In the genomic region with DNA sequence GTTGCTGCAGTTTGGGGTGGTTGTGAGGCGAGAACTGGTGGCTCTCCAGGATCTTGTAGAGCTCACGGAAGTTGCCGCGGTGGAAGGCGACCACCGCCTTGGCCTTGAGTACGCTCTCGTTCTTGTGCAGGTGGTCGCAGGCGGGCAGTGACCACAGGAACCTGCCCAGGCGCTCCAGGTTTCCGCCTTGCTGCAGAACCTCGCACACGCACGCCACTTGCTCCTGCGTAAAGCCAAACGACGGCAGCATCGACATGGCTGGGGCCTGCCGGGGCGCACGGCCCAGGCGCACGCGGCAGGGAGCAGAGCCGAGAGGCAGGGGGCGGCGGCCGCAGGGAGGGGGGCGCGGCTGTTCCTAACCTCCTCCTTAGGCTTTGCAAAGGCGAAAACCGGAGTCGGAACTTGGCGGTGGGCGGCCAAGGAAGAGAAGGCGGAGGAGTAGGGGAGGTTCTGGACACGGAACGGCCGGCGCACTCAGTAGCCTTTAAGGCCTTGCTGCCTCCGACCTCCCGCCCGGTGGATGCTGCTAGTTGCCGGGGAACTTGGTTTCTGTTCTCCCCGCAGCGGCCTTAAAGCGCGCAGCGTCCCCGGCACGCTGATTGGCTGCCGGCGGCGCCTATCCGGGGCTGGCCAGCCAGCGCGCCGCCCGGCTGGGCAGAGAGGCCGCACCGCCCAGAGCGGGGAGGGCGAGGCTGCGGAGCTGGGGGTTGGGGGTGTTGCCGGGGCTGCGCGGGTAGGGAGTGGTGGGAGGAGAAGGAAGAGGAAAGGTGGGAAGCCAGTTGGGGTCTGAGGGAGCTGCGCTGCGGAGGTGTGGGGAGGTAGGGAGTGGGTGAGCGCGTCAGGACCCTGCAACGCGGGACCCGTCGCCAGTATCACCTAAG, we compare ENCODE assay signal across 8 cellular contexts. TPM values are rescaled to one million over a fixed set of nuclear protein-coding genes. Genes with fewer than 3 reads are reported as not detected.
DNase-seq lines count a peak whose midpoint lies in the region; ATAC-seq and TF ChIP-seq lines count a peak whose summit lies in the region.

A gene (minus strand): TSS at position 544 of the 881 bp plus-strand sequence. CDS start 288 bp downstream, at position 256.

- H3K27me3 Mint-ChIP-seq in brain: peaks cover 100% of the 10 kb centered on the region

- H3K9me3 ChIP-seq in HUES6 (ENCODE audit: control insufficient read depth, insufficient read depth, low read depth, low read length) (no peaks in the 10 kb centered on the region), iPS-18c (ENCODE audit: control insufficient read depth, insufficient read depth, low read length) (no peaks in the 10 kb centered on the region), gastrocnemius medialis (no peaks in the 10 kb centered on the region)

- ATAC-seq in GM18909 (IDR thresholded peaks at IDR 0.05; ENCODE audit: poor library complexity, unreplicated experiment): peak; percentile 69
- ATAC-seq in gastrocnemius medialis: peak; percentile 33 to 45
- no peak for ATAC-seq in HG03159 (IDR thresholded peaks at IDR 0.05; ENCODE audit: unreplicated experiment)

- H3K4me1 ChIP-seq in HUES6 (ENCODE audit: control insufficient read depth, insufficient read depth, low read length): peaks cover 76% of the 10 kb centered on the region
- peaks cover 31 to 38% of the 10 kb centered on the region in 2 donors for H3K4me1 ChIP-seq in gastrocnemius medialis

- TF ChIP-seq POLR2A in gastrocnemius medialis (IDR thresholded peaks at IDR 0.05): peak; percentile 97 to 99

- TF ChIP-seq CTCF in brain (conservative IDR thresholded peaks at IDR 0.05): no peak
- TF ChIP-seq CTCF in gastrocnemius medialis (IDR thresholded peaks at IDR 0.05 in 4 of 5, conservative IDR thresholded peaks at IDR 0.05 in 1 of 5): no peak

- peaks cover 0 to 6% (median 0%) of the 10 kb centered on the region in 5 experiments for H3K9me3 Mint-ChIP-seq in brain

- H3K4me3 Mint-ChIP-seq in brain: peak within 1 kb of the TSS; percentile 72 to 96 (median 84)

- H3K27ac ChIP-seq in HUES6 (ENCODE audit: low read depth, low read length) (no peak within 1 kb of the TSS), gastrocnemius medialis (peak within 1 kb of the TSS; percentile 93 to 98 (median 95))

- peak within 1 kb of the TSS; percentile 65 for H3K4me3 ChIP-seq in HUES6 (ENCODE audit: low read depth, low read length)
- peak within 1 kb of the TSS; percentile 55 for H3K4me3 ChIP-seq in iPS-18c (ENCODE audit: insufficient read depth, low read depth, low read length)
- H3K4me3 ChIP-seq in gastrocnemius medialis: peak within 1 kb of the TSS; percentile 86 to 90 (median 88)

- H3K27ac Mint-ChIP-seq in brain: peak within 1 kb of the TSS in 3 of 5 experiments; percentile 80 to 91 (median 82)

- no peaks in the 10 kb centered on the region for H3K36me3 ChIP-seq in HUES6 (ENCODE audit: control insufficient read depth, insufficient read depth, low read length)
- H3K36me3 ChIP-seq in gastrocnemius medialis: no peaks in the 10 kb centered on the region

- no peak within 1 kb of the TSS for H3K9ac ChIP-seq in HUES6 (ENCODE audit: low read length)

- in situ Hi-C loops in gastrocnemius medialis (cut with MboI; ENCODE audit: low sequenced_read_pairs in 4 of 4): loop anchor here in 1 of 4 donors (25.0 kb wide), 1 partner anchor 338 kb away; a partner anchor contains a TSS

- DNase-seq in AG20443 (ENCODE audit: low spot score) (peak; percentile 97), NOMO-1 (lab: John Stamatoyannopoulos, UW; ENCODE audit: unreplicated experiment in 2 of 2) (peak; percentile 82 to 83), gastrocnemius medialis (peak; percentile 88 to 89)

- peaks cover 45% of the 10 kb centered on the region for H3K4me1 Mint-ChIP-seq in brain

- peaks cover 33% of the 10 kb centered on the region for H3K36me3 Mint-ChIP-seq in brain

- H3K27me3 ChIP-seq in HUES6 (ENCODE audit: control insufficient read depth, insufficient read depth, low read length): peaks cover 100% of the 10 kb centered on the region
- no peaks in the 10 kb centered on the region for H3K27me3 ChIP-seq in gastrocnemius medialis

- intact Hi-C loops in gastrocnemius medialis (cut with DNase I; ENCODE audit: low total_unique reads): loop anchor here (2.0 to 10.0 kb wide), 5 partner anchors 24 to 472 kb away; a partner anchor contains a TSS

RNA-seq across cellular contexts. Expression of the gene that starts here (rescaled TPM):
- polyA plus RNA-seq in brain (ENCODE audit: insufficient read depth, low read depth, low replicate concordance): 68.4 TPM
- 10 to 100 TPM; 28.3 to 76.4 (median 56.3) TPM for total RNA-seq in gastrocnemius medialis
